In genomic region chr17:979539-980405, GRCh38 we compare ENCODE assay signal across 8 cellular contexts. TPM values are rescaled to one million over a fixed set of nuclear protein-coding genes. Genes with fewer than 3 reads are reported as not detected.
DNase-seq lines count a peak whose midpoint lies in the region; ATAC-seq and TF ChIP-seq lines count a peak whose summit lies in the region.

TSS of gene NXN (minus strand) at chr17:979776.

- CTCF ChIA-PET in Calu3 (lab: Charles Lee): interaction anchor here (0.6 to 1.1 kb wide), 6 partner anchors 17 to 185 kb away, joined by 3 to 4 read pairs (median 3); partner anchors contain the start of gene TIMM22

- H3K27me3 Mint-ChIP-seq in Calu3 (ENCODE audit: unreplicated experiment): peaks cover 11% of the 10 kb centered on the region
- H3K27me3 Mint-ChIP-seq in T-helper 17 cell: peaks cover 27% of the 10 kb centered on the region

- H3K27me3 ChIP-seq in right atrium auricular region: no peaks in the 10 kb centered on the region

- H3K4me3 ChIP-seq in right atrium auricular region: peak within 1 kb of the TSS; percentile 70 to 81
- peak within 1 kb of the TSS; percentile 98 for H3K4me3 ChIP-seq in urinary bladder (ENCODE audit: low read depth, low read length)

- H3K9me3 Mint-ChIP-seq in Calu3 (ENCODE audit: low read depth, unreplicated experiment): no peaks in the 10 kb centered on the region

- H3K9me3 ChIP-seq in T-helper 17 cell (ENCODE audit: control insufficient read depth, low read length, poor library complexity, severe bottlenecking) (no peaks in the 10 kb centered on the region), right atrium auricular region (no peaks in the 10 kb centered on the region)

- TF ChIP-seq CTCF in Calu3 (IDR thresholded peaks at IDR 0.05; ENCODE audit: unreplicated experiment): no peak
- peak; percentile 47; the same call in 1 of the 2 replicates for TF ChIP-seq CTCF in LNCAP (IDR thresholded peaks at IDR 0.05)
- TF ChIP-seq CTCF in right atrium auricular region (IDR thresholded peaks at IDR 0.05): no peak

- H3K36me3 Mint-ChIP-seq in Calu3 (ENCODE audit: insufficient read depth, unreplicated experiment) (peaks cover 5% of the 10 kb centered on the region), T-helper 17 cell (ENCODE audit: low read depth) (peaks cover 2% of the 10 kb centered on the region)

- no TSS peak for BruUV-seq in Calu3 (replicated peaks; lab: Mats Ljungman, UMichigan)

- H3K4me1 ChIP-seq in right atrium auricular region (peaks cover 0 to 28% of the 10 kb centered on the region in 2 donors), urinary bladder (ENCODE audit: insufficient read depth) (no peaks in the 10 kb centered on the region)

- H3K27ac Mint-ChIP-seq in Calu3 (ENCODE audit: unreplicated experiment): no peak within 1 kb of the TSS
- H3K27ac Mint-ChIP-seq in T-helper 17 cell: peak within 1 kb of the TSS; percentile 74

- H3K4me3 Mint-ChIP-seq in Calu3 (ENCODE audit: low read depth, unreplicated experiment): peak within 1 kb of the TSS; percentile 73
- H3K4me3 Mint-ChIP-seq in T-helper 17 cell: peak within 1 kb of the TSS; percentile 90

- H3K27ac ChIP-seq in right atrium auricular region (peak within 1 kb of the TSS; percentile 85 to 87), urinary bladder (ENCODE audit: low read depth) (peak within 1 kb of the TSS; percentile 60)

- under 1% methylated on average over 89 of the region's 94 CpGs for WGBS in urinary bladder

- DNase-seq in Calu3 (peak; percentile 82), T-helper 17 cell (peak; percentile 86 to 94 (median 88)), amniotic stem cell (lab: John Stamatoyannopoulos, UW) (peak; percentile 51), right atrium auricular region (ENCODE audit: low spot score) (peak; percentile 80), putamen (ENCODE audit: low spot score) (peak; percentile 65)

- no peaks in the 10 kb centered on the region for H3K36me3 ChIP-seq in right atrium auricular region
- H3K36me3 ChIP-seq in urinary bladder (ENCODE audit: insufficient read depth): no peaks in the 10 kb centered on the region

- intact Hi-C loops in Calu3 (cut with micrococcal nuclease; ENCODE audit: unreplicated experiment): loop anchor here (10.0 kb wide), 1 partner anchor 105 kb away; no protein-coding TSS in a partner anchor

- ATAC-seq in GM21717 (IDR thresholded peaks at IDR 0.05; ENCODE audit: unreplicated experiment): peak; percentile 58
- ATAC-seq in T-helper 17 cell: peak; percentile 85

- H3K4me1 Mint-ChIP-seq in Calu3 (ENCODE audit: low read depth, unreplicated experiment): no peaks in the 10 kb centered on the region
- peaks cover 13% of the 10 kb centered on the region for H3K4me1 Mint-ChIP-seq in T-helper 17 cell

RNA-seq across cellular contexts. Expression of gene NXN, which starts in this region (rescaled TPM):
- total RNA-seq in Calu3 (2022) (1.8 and 2.3 TPM in 2 replicates), T-helper 17 cell (1 to 10 TPM; 3.3 to 4.4 TPM), right atrium auricular region (10 to 100 TPM; 15.6 to 17.5 TPM), urinary bladder (54.2 TPM)
- 81.2 TPM for polyA plus RNA-seq in urinary bladder

Comparison
In these comparisons a context has a peak if more than half of its experiments do, and no peak if none do; other contexts are left out.
1. Peak in every context shown above with its lines: DNase-seq, ATAC-seq, H3K4me3 ChIP-seq and H3K27ac ChIP-seq.